Comparison of ENCODE assay signal across 23 cellular contexts in the genomic region with DNA sequence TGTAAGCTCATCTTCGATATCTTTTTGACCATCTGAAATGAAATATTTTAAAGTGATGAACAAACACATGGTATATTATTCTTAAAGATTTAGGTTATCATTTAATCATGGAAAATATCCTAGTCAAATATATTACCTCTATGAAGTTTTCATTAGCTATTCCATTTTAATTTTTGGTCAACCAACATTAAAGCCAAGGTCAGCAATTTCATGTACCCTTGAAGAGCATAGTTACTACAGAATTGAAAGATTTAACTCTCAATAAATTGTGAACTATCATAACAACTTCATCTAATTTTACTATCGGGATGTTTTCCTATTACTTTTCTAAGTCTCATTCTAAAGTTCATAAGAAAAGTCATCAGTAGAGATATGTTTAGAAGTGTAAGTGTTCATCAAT.
"Had no signal": no experiment of that assay in that cellular context is flagged by ENCODE, and none has a peak within 500 bp of the region (broad histone marks: within the 10 kb centered on the region; RNA-seq: fewer than 3 reads in every experiment).

No MANE protein-coding gene starts in this region.

- H3K4me1 ChIP-seq: esophagus muscularis mucosa, foreskin keratinocyte, gastrocnemius medialis, heart right ventricle, left lung, lower lobe of right lung had no signal

- ATAC-seq: foreskin keratinocyte, gastrocnemius medialis, heart right ventricle, left cardiac atrium, left lung, left ventricle myocardium superior, lower lobe of right lung, mucosa of descending colon had no signal

- H3K27ac ChIP-seq: coronary artery, dorsolateral prefrontal cortex, esophagus muscularis mucosa, foreskin keratinocyte, gastrocnemius medialis, heart right ventricle, left lung, lower lobe of right lung had no signal

- H3K9me3 ChIP-seq: esophagus muscularis mucosa, gastrocnemius medialis had no signal

- DNase-seq: dermis blood vessel endothelial cell; dorsolateral prefrontal cortex; effector CD4-positive, alpha-beta T cell; effector memory CD4-positive, alpha-beta T cell; foreskin keratinocyte; gastrocnemius medialis; glutamatergic neuron; head of caudate nucleus; heart right ventricle; hippocampal formation; left cardiac atrium; left lung; left ventricle myocardium superior; lower lobe of right lung; mesenchymal stem cell; mucosa of descending colon; naive B cell had no signal

- FAIRE-seq: colon, endothelial cell of umbilical vein, islet of Langerhans, keratinocyte had no signal

- H3K36me3 ChIP-seq: esophagus muscularis mucosa, gastrocnemius medialis, heart right ventricle, left lung, lower lobe of right lung had no signal

- H3K4me3 ChIP-seq: coronary artery, dorsolateral prefrontal cortex, esophagus muscularis mucosa, gastrocnemius medialis, heart right ventricle, left lung, lower lobe of right lung, mucosa of descending colon had no signal

- H3K27me3 ChIP-seq: dorsolateral prefrontal cortex, esophagus muscularis mucosa, foreskin keratinocyte, gastrocnemius medialis, heart right ventricle, left lung had no signal
